Comparison of ENCODE assay signal across 13 cellular contexts in the genomic region with DNA sequence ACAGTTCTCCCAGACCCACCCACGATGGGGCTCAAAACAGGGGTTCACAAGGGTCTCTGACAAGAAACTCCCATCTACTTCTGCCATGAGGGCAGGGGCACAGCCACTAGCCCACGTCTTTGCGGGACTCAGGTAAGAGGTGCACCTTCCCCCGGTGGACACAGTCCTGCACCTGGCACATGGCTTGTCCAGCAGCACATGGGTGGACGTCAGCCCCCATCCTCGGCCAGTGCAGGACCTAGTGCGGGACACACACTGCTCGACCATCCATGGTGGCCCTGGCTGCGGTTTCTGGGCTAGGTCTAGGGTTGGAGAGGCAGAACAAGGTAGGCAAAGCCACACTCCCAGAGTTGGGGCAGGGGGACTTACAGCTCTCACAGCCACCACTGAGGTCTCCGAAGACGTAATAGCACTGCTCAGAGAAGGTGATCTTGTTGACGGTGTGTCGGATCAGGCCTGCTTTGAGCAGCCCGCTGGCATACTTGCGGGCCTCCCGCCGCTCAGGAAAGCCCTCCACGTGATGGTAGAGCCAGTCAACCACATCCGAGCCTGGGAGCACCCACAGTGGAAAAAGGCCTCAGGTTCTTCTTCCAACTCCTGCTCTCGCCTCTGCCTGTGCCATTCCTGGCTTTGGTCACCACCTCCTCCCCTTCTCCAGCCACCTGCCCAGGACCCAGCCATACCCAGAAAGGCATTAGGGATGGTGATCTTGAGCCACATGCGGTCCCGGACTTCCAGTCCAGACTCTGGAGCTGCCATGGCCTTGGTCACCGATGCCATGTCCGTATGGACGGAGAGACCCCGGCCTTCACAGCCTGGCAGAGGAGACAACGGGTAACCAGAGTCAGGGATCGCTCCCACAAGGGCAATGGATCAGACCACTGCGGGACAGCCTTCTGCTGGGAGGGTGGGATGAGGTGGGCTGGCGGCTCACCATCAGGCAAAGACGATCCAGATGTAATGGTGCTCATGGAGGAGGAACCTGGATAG.
"Had no signal": no experiment of that assay in that cellular context is flagged by ENCODE, and none has a peak within 500 bp of the region (broad histone marks: within the 10 kb centered on the region; RNA-seq: fewer than 3 reads in every experiment).

No MANE protein-coding gene starts in this region.

- H3K9me3 ChIP-seq: gastroesophageal sphincter, heart right ventricle, left lung had no signal

- H3K4me3 ChIP-seq: gastroesophageal sphincter, heart right ventricle, left lung had no signal

- H3K27me3 ChIP-seq: gastroesophageal sphincter, heart right ventricle, left lung had no signal

- DNase-seq: activated CD4-positive, alpha-beta T cell treated with anti-CD3 and anti-CD28 coated beads, Interleukin-2, amount 50 U/mL, for 4 hours; activated naive CD4-positive, alpha-beta T cell treated with anti-CD3 and anti-CD28 coated beads, Interleukin-2, amount 50 U/mL, for 16 hours; effector memory CD4-positive, alpha-beta T cell; left lung; mesenchymal stem cell; natural killer cell; stimulated activated CD4-positive, alpha-beta T cell treated with anti-CD3 and anti-CD28 coated beads, Interleukin-2, amount 100 ng/mL, for 48 hours; stimulated activated naive CD4-positive, alpha-beta T cell; substantia nigra; SW 1271; T-helper 9 cell had no signal

- ATAC-seq: gastroesophageal sphincter, left lung, natural killer cell had no signal

- H3K27ac ChIP-seq: heart right ventricle, left lung had no signal
